Comparison of ENCODE assay signal across 2 cellular contexts in genomic region chr16:21302898-21303528, GRCh38.
TF ChIP-seq lines count a peak whose summit lies in the region.

No MANE protein-coding gene starts in this region.

TF ChIP-seq in A549, 52 proteins besides CTCF, POLR2A, EP300 and RAD21 (continued from another document):
- TF ChIP-seq MYC (IDR thresholded peaks at IDR 0.05; ENCODE audit: borderline replicate concordance, low read length) = no peak

TF ChIP-seq in WTC11, 78 proteins besides CTCF, POLR2A, EP300 and RAD21 (continued from another document):
- TF ChIP-seq, protein P1, sequence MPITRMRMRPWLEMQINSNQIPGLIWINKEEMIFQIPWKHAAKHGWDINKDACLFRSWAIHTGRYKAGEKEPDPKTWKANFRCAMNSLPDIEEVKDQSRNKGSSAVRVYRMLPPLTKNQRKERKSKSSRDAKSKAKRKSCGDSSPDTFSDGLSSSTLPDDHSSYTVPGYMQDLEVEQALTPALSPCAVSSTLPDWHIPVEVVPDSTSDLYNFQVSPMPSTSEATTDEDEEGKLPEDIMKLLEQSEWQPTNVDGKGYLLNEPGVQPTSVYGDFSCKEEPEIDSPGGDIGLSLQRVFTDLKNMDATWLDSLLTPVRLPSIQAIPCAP (CRISPR knock-in tag; IDR thresholded peaks at IDR 0.05) = no peak
- no peak for TF ChIP-seq TEAD4 (CRISPR knock-in tag; IDR thresholded peaks at IDR 0.05)
- TF ChIP-seq TCF7 (CRISPR knock-in tag; IDR thresholded peaks at IDR 0.05; ENCODE audit: low read depth) = no peak
- no peak for TF ChIP-seq ZNF423 (CRISPR knock-in tag; IDR thresholded peaks at IDR 0.05)
- TF ChIP-seq, protein P2, sequence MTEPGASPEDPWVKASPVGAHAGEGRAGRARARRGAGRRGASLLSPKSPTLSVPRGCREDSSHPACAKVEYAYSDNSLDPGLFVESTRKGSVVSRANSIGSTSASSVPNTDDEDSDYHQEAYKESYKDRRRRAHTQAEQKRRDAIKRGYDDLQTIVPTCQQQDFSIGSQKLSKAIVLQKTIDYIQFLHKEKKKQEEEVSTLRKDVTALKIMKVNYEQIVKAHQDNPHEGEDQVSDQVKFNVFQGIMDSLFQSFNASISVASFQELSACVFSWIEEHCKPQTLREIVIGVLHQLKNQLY (CRISPR knock-in tag; IDR thresholded peaks at IDR 0.05) = no peak
- no peak for TF ChIP-seq ELF4 (CRISPR knock-in tag; IDR thresholded peaks at IDR 0.05; ENCODE audit: low read depth)
- no peak for TF ChIP-seq GRHL2 (CRISPR knock-in tag; IDR thresholded peaks at IDR 0.05; ENCODE audit: insufficient replicate concordance, severe bottlenecking)
- no peak for TF ChIP-seq NR3C1 (CRISPR knock-in tag; conservative IDR thresholded peaks at IDR 0.05; ENCODE audit: low read depth)
- TF ChIP-seq FOXP1 (CRISPR knock-in tag; IDR thresholded peaks at IDR 0.05; ENCODE audit: borderline replicate concordance) = no peak
- no peak for TF ChIP-seq CBFB (CRISPR knock-in tag; IDR thresholded peaks at IDR 0.05; ENCODE audit: low read depth)
- TF ChIP-seq, protein P3, sequence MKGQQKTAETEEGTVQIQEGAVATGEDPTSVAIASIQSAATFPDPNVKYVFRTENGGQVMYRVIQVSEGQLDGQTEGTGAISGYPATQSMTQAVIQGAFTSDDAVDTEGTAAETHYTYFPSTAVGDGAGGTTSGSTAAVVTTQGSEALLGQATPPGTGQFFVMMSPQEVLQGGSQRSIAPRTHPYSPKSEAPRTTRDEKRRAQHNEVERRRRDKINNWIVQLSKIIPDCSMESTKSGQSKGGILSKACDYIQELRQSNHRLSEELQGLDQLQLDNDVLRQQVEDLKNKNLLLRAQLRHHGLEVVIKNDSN (CRISPR knock-in tag; IDR thresholded peaks at IDR 0.05) = no peak
- TF ChIP-seq RELA (CRISPR knock-in tag; IDR thresholded peaks at IDR 0.05; ENCODE audit: borderline replicate concordance) = no peak
- TF ChIP-seq, protein P4, sequence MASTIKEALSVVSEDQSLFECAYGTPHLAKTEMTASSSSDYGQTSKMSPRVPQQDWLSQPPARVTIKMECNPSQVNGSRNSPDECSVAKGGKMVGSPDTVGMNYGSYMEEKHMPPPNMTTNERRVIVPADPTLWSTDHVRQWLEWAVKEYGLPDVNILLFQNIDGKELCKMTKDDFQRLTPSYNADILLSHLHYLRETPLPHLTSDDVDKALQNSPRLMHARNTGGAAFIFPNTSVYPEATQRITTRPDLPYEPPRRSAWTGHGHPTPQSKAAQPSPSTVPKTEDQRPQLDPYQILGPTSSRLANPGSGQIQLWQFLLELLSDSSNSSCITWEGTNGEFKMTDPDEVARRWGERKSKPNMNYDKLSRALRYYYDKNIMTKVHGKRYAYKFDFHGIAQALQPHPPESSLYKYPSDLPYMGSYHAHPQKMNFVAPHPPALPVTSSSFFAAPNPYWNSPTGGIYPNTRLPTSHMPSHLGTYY (CRISPR knock-in tag; IDR thresholded peaks at IDR 0.05) = no peak
- TF ChIP-seq ATF1 (CRISPR knock-in tag; IDR thresholded peaks at IDR 0.05) = no peak
- TF ChIP-seq TP53 (CRISPR knock-in tag; IDR thresholded peaks at IDR 0.05) = no peak
- TF ChIP-seq MYBL2 (CRISPR knock-in tag; IDR thresholded peaks at IDR 0.05) = no peak
TF ChIP-seq in WTC11: peak in this region for 0.
